1 cellular context compared by ENCODE assay signal in genomic region chr1:152047954-152048640, GRCh38.
A peak's percentile ranks its signal among the peaks of the same experiment; 100 is the strongest.
TF ChIP-seq lines count a peak whose summit lies in the region.

No MANE protein-coding gene starts in this region.

TF ChIP-seq in HepG2, 621 proteins besides CTCF, POLR2A, EP300 and RAD21 (continued from another document and continues in another):
- TF ChIP-seq ZBTB49 (CRISPR knock-in tag; IDR thresholded peaks at IDR 0.05; ENCODE audit: borderline replicate concordance) (no peak), ZNF772 (CRISPR knock-in tag; IDR thresholded peaks at IDR 0.05) (no peak), MNT (IDR thresholded peaks at IDR 0.05) (no peak), NFAT5 (CRISPR knock-in tag; IDR thresholded peaks at IDR 0.05) (no peak), ZBTB33 (CRISPR knock-in tag; IDR thresholded peaks at IDR 0.05) (no peak), PAX8 (CRISPR knock-in tag; IDR thresholded peaks at IDR 0.05; ENCODE audit: borderline replicate concordance) (no peak), ZNF431 (CRISPR knock-in tag; IDR thresholded peaks at IDR 0.05; ENCODE audit: borderline replicate concordance, low read depth) (no peak), TSC22D2 (CRISPR knock-in tag; IDR thresholded peaks at IDR 0.05; ENCODE audit: borderline replicate concordance) (no peak), AKAP8 (CRISPR knock-in tag; IDR thresholded peaks at IDR 0.05) (no peak), SYNCRIP (IDR thresholded peaks at IDR 0.05; ENCODE audit: insufficient read depth, low read depth, low read length) (no peak), ZBTB44 (CRISPR knock-in tag; IDR thresholded peaks at IDR 0.05) (no peak), ZSCAN22 (CRISPR knock-in tag; IDR thresholded peaks at IDR 0.05) (no peak), ZNF282 (IDR thresholded peaks at IDR 0.05; ENCODE audit: partially characterized antibody) (no peak), NFE2L1 (CRISPR knock-in tag; IDR thresholded peaks at IDR 0.05; ENCODE audit: borderline replicate concordance) (no peak), ZNF615 (CRISPR knock-in tag; IDR thresholded peaks at IDR 0.05; ENCODE audit: borderline replicate concordance) (no peak), ZNF784 (CRISPR knock-in tag; IDR thresholded peaks at IDR 0.05; ENCODE audit: borderline replicate concordance) (no peak), BRF2 (CRISPR knock-in tag; IDR thresholded peaks at IDR 0.05) (no peak), ZNF180 (CRISPR knock-in tag; IDR thresholded peaks at IDR 0.05; ENCODE audit: borderline replicate concordance, low read depth) (no peak), TBL1XR1 (IDR thresholded peaks at IDR 0.05; ENCODE audit: borderline replicate concordance, low read length, partially characterized antibody) (no peak), ZNF18 (CRISPR knock-in tag; IDR thresholded peaks at IDR 0.05; ENCODE audit: insufficient replicate concordance) (no peak), CHD2 (IDR thresholded peaks at IDR 0.05; ENCODE audit: low read depth, low read length) (peak; percentile 22; the same call in 1 of the 2 replicates), ZNF101 (CRISPR knock-in tag; IDR thresholded peaks at IDR 0.05; ENCODE audit: borderline replicate concordance, low read depth) (no peak), ZNF770 (CRISPR knock-in tag; IDR thresholded peaks at IDR 0.05) (peak; percentile 51; the same call in 1 of the 2 replicates), ARID3A (IDR thresholded peaks at IDR 0.05; ENCODE audit: low read depth, low read length) (no peak), ETV5 (CRISPR knock-in tag; IDR thresholded peaks at IDR 0.05; ENCODE audit: borderline replicate concordance) (peak; percentile 94), MAFF (IDR thresholded peaks at IDR 0.05; ENCODE audit: low read depth, low read length) (no peak), MATR3 (CRISPR knock-in tag; IDR thresholded peaks at IDR 0.05) (no peak), RBM39 (IDR thresholded peaks at IDR 0.05; ENCODE audit: low read depth, low read length, poor library complexity, severe bottlenecking) (peak; percentile 52), SOX13 (IDR thresholded peaks at IDR 0.05) (no peak), SOX13 (CRISPR knock-in tag; conservative IDR thresholded peaks at IDR 0.05 in 1 of 2, IDR thresholded peaks at IDR 0.05 in 1 of 2) (no peak), TFE3 (CRISPR knock-in tag; IDR thresholded peaks at IDR 0.05) (0 out of 2 replicates have a peak, but pooled peaks have one; percentile 2), ZNF761 (CRISPR knock-in tag; conservative IDR thresholded peaks at IDR 0.05) (0 out of 2 replicates have a peak, but pooled peaks have one; percentile 64), JARID2 (CRISPR knock-in tag; IDR thresholded peaks at IDR 0.05; ENCODE audit: insufficient replicate concordance) (no peak)
